Comparison of ENCODE assay signal across 1 cellular context in genomic region chr11:612201-612960, GRCh38.
TF ChIP-seq lines count a peak whose summit lies in the region.

No MANE protein-coding gene starts in this region.

TF ChIP-seq in IMR-90, 13 proteins besides CTCF, POLR2A, EP300 and RAD21 (continued from another document):
- no peak for TF ChIP-seq USF2 (IDR thresholded peaks at IDR 0.05; ENCODE audit: low read depth, low read length)
TF ChIP-seq in IMR-90: peak in this region for 0.
